8 cellular contexts compared by ENCODE assay signal in the genomic region with DNA sequence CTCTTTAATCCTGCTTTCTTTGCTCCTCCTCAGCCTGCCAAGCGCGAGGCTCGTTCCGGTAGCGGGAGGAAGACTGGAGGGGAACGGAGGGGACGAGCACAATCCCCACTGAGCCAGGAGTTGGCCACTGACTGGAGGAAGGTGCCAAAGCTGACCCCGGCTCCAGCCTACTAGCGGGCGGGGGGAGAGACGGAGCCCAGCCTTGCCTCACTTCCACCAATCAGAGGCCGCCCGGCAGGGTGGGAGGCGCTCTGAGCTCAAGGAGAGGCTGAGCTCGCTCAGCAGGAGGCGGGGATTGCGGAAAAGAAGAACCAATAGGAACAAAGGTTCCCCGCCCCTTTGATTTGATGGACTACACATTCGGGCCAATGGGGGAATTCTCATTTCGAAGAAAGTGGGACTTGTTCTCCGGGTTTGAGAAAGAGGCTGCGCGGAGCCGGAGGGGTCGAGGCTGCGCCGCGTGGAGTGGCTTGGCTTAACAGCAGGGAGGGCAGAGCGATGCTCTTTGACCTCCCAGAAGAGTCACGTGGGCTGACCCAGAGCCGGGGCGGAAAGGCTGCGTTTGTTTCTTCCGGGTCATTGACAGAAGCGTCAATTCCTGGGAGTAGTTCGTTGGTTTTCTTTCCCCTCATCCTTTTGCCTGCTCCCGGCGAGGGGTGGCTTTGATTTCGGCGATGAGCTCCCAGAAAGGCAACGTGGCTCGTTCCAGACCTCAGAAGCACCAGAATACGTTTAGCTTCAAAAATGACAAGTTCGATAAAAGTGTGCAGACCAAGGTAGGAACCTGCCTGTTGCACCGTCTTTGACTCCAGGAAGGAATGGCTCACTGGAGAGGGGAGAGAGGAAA. TPM values are rescaled to one million over a fixed set of nuclear protein-coding genes. Genes with fewer than 3 reads are reported as not detected.
DNase-seq lines count a peak whose midpoint lies in the region; FAIRE-seq and TF ChIP-seq lines count a peak whose summit lies in the region.

TSS of gene ABHD17B (minus strand) at position 133 of the 847 bp plus-strand sequence. CDS start 36,113 bp downstream, outside the sequence.
TSS of gene C9orf85 (plus strand) at position 579 of the 847 bp plus-strand sequence. CDS start at position 675, 96 bp downstream.

- H3K27ac Mint-ChIP-seq in activated naive CD4-positive, alpha-beta T cell treated with anti-CD3 and anti-CD28 coated beads, Interleukin-2, amount 10 ng/mL, durations not matched to agents 7 days and 5 days: peak within 1 kb of the TSS; percentile 99

- H3K4me1 ChIP-seq in neuronal stem cell (ENCODE audit: control insufficient read depth in 2 of 2, insufficient read depth in 1 of 2, low read depth in 1 of 2, low read length in 2 of 2): peaks cover 0 to 2% of the 10 kb centered on the region in 2 donors

- H4K8ac ChIP-seq in neuronal stem cell (ENCODE audit: low read depth, low read length): no peak within 1 kb of the TSS

- peak within 1 kb of the TSS; percentile 76 for H3K9ac ChIP-seq in SK-N-MC (ENCODE audit: insufficient read length)
- H3K9ac ChIP-seq in neuronal stem cell (ENCODE audit: low read depth, low read length, poor library complexity): peak within 1 kb of the TSS; percentile 99

- no peak within 1 kb of the TSS for H2BK15ac ChIP-seq in neuronal stem cell (ENCODE audit: low read length)

- H2BK120ac ChIP-seq in neuronal stem cell (ENCODE audit: low read depth, low read length): no peak within 1 kb of the TSS

- WGBS in neuronal stem cell (ENCODE audit: extremely low coverage in 2 of 2, insufficient read length in 2 of 2, insufficient replicate concordance in 1 of 2), 2 donors: no CpG with 5 or more reads among the region's 45 CpGs

- H3K9me3 ChIP-seq in SK-N-MC (ENCODE audit: low read depth, low read length) (no peaks in the 10 kb centered on the region), neuronal stem cell (replicated peaks in 1 of 2; ENCODE audit: control insufficient read depth in 2 of 2, insufficient read depth in 1 of 2, low read depth in 1 of 2, low read length in 2 of 2) (no peaks in the 10 kb centered on the region)

- TF ChIP-seq CTCF in HFF-Myc (IDR thresholded peaks at IDR 0.05; ENCODE audit: low read depth, low read length, missing control alignments) (no peak), subcutaneous adipose tissue (IDR thresholded peaks at IDR 0.05; ENCODE audit: low read depth) (no peak)

- H3K27ac ChIP-seq in SK-N-MC: peak within 1 kb of the TSS; percentile 81
- peak within 1 kb of the TSS; percentile 95 for H3K27ac ChIP-seq in neuronal stem cell (replicated peaks; ENCODE audit: low read length)

- H3K4me3 ChIP-seq in HFF-Myc (replicated peaks; ENCODE audit: low read depth, low read length) (peak within 1 kb of the TSS; percentile 93), SK-N-MC (peak within 1 kb of the TSS; percentile 95), neuronal stem cell (ENCODE audit: low read length in 2 of 2) (peak within 1 kb of the TSS; percentile 95)

- peaks cover 2% of the 10 kb centered on the region for H3K79me1 ChIP-seq in neuronal stem cell (ENCODE audit: low read depth, low read length)

- H3K4me3 Mint-ChIP-seq in activated naive CD4-positive, alpha-beta T cell treated with anti-CD3 and anti-CD28 coated beads, Interleukin-2, amount 10 ng/mL, durations not matched to agents 7 days and 5 days: peak within 1 kb of the TSS; percentile 100

- H3K9me3 Mint-ChIP-seq in activated naive CD4-positive, alpha-beta T cell treated with anti-CD3 and anti-CD28 coated beads, Interleukin-2, amount 10 ng/mL, durations not matched to agents 7 days and 5 days: no peaks in the 10 kb centered on the region

- no peak within 1 kb of the TSS for H2BK12ac ChIP-seq in neuronal stem cell (ENCODE audit: low read length)

- peak within 1 kb of the TSS; percentile 61 for H3K4me2 ChIP-seq in neuronal stem cell (ENCODE audit: insufficient read depth, low read length, poor library complexity, severe bottlenecking)

- CTCF ChIA-PET in activated naive CD4-positive, alpha-beta T cell treated with anti-CD3 and anti-CD28 coated beads, Interleukin-2, amount 10 ng/mL, durations not matched to agents 7 days and 5 days (lab: Charles Lee): interaction anchor here (0.9 to 1.8 kb wide), 3 partner anchors 14 to 105 kb away, joined by 3 to 4 read pairs (median 4); no protein-coding TSS in a partner anchor

- DNase-seq in GM03348 (ENCODE audit: low spot score) (peak; percentile 99), HFF-Myc (ENCODE audit: extremely low read depth, low read depth) (peak; percentile 97), NAMALWA (ENCODE audit: low spot score) (peak; percentile 100), SK-N-MC (ENCODE audit: low read depth, low spot score) (peak; percentile 97), frontal cortex (ENCODE audit: low spot score in 2 of 2) (peak; percentile 96 to 97), neuronal stem cell (ENCODE audit: low spot score) (peak; percentile 100)
- peak; percentile 99 for DNase-seq in activated naive CD4-positive, alpha-beta T cell treated with anti-CD3 and anti-CD28 coated beads, Interleukin-2, amount 10 ng/mL, durations not matched to agents 7 days and 5 days

- H2AK5ac ChIP-seq in neuronal stem cell (ENCODE audit: low read depth, low read length): peak within 1 kb of the TSS; percentile 90

- H3K23ac ChIP-seq in neuronal stem cell (ENCODE audit: low read depth, low read length, poor library complexity): peak within 1 kb of the TSS; percentile 70

- H3K4ac ChIP-seq in neuronal stem cell (ENCODE audit: low read length): no peak within 1 kb of the TSS

- peaks cover 64% of the 10 kb centered on the region for H3K4me1 Mint-ChIP-seq in activated naive CD4-positive, alpha-beta T cell treated with anti-CD3 and anti-CD28 coated beads, Interleukin-2, amount 10 ng/mL, durations not matched to agents 7 days and 5 days

- H4K91ac ChIP-seq in neuronal stem cell (ENCODE audit: low read depth, low read length, poor library complexity): no peak within 1 kb of the TSS

- no peak within 1 kb of the TSS for H3K14ac ChIP-seq in neuronal stem cell (ENCODE audit: low read length)

- peak within 1 kb of the TSS; percentile 87 for H2AFZ ChIP-seq in neuronal stem cell (ENCODE audit: low read length)

- H3K36me3 ChIP-seq in SK-N-MC (ENCODE audit: insufficient read depth, low read length) (no peaks in the 10 kb centered on the region), neuronal stem cell (replicated peaks in 1 of 2; ENCODE audit: control insufficient read depth in 2 of 2, insufficient read depth in 2 of 2, low read length in 2 of 2) (peaks cover 3 to 12% of the 10 kb centered on the region in 2 donors)

- H3K18ac ChIP-seq in neuronal stem cell (ENCODE audit: low read length): peak within 1 kb of the TSS; percentile 98

- no peaks in the 10 kb centered on the region for H3K27me3 ChIP-seq in neuronal stem cell (ENCODE audit: control insufficient read depth in 3 of 3, insufficient read depth in 3 of 3, low read depth in 1 of 3, low read length in 3 of 3)

- peak within 1 kb of the TSS; percentile 99 for H2BK5ac ChIP-seq in neuronal stem cell (ENCODE audit: low read length)

- peaks cover 10% of the 10 kb centered on the region for H3K36me3 Mint-ChIP-seq in activated naive CD4-positive, alpha-beta T cell treated with anti-CD3 and anti-CD28 coated beads, Interleukin-2, amount 10 ng/mL, durations not matched to agents 7 days and 5 days

- FAIRE-seq in frontal cortex (lab: Jason Lieb, UNC): peak; percentile 99

- no peaks in the 10 kb centered on the region for H3K27me3 Mint-ChIP-seq in activated naive CD4-positive, alpha-beta T cell treated with anti-CD3 and anti-CD28 coated beads, Interleukin-2, amount 10 ng/mL, durations not matched to agents 7 days and 5 days

RNA-seq across cellular contexts. Expression of gene ABHD17B, which starts in this region (rescaled TPM):
- total RNA-seq in frontal cortex (113 TPM), subcutaneous adipose tissue (10 to 100 TPM; 13.0 to 25.4 (median 15.2) TPM)
- 31.2 TPM for polyA plus RNA-seq in neuronal stem cell (2013, experiment 1 of 2)
- polyA plus RNA-seq in neuronal stem cell (2013, experiment 2 of 2): 30.9 TPM

RNA-seq across cellular contexts. Expression of gene C9orf85, which starts in this region (rescaled TPM):
- 19.2 TPM for total RNA-seq in frontal cortex
- polyA plus RNA-seq in neuronal stem cell (2013, experiment 1 of 2): 12.3 TPM
- polyA plus RNA-seq in neuronal stem cell (2013, experiment 2 of 2): 12.8 TPM
- 10 to 100 TPM; 11.3 to 12.1 (median 12.0) TPM for total RNA-seq in subcutaneous adipose tissue

Comparison
In these comparisons a context has a peak if more than half of its experiments do, and no peak if none do; other contexts are left out.
1. Peak in every context shown above with its lines: DNase-seq, H3K4me3 ChIP-seq and H3K27ac ChIP-seq.